In genomic region chr4:119025916-119026661, GRCh38 we compare ENCODE assay signal across 10 cellular contexts.
DNase-seq lines count a peak whose midpoint lies in the region; ATAC-seq and TF ChIP-seq lines count a peak whose summit lies in the region.
"Had no signal": no experiment of that assay in that cellular context is flagged by ENCODE, and none has a peak within 500 bp of the region (broad histone marks: within the 10 kb centered on the region; RNA-seq: fewer than 3 reads in every experiment).

No MANE protein-coding gene starts in this region.

- no peaks in the 10 kb centered on the region for H3K79me2 ChIP-seq in H9 (ENCODE audit: insufficient read depth, low read length)

- no peak overlapping the region for H2AFZ ChIP-seq in H9 (ENCODE audit: low read length)

- H3K27me3 Mint-ChIP-seq in Calu3 (ENCODE audit: unreplicated experiment) (no peaks in the 10 kb centered on the region), H9 (ENCODE audit: low read depth) (no peaks in the 10 kb centered on the region)

- CTCF ChIA-PET in Calu3 (lab: Charles Lee), result interaction anchor here (1.0 to 1.1 kb wide), 2 partner anchors 15 to 61 kb away, joined by 3 to 5 read pairs; no protein-coding TSS in a partner anchor

- no peak overlapping the region for H4K5ac ChIP-seq in H9 (ENCODE audit: insufficient read length, low read depth, low read length)

- H3K18ac ChIP-seq in H9 (ENCODE audit: insufficient read length, low read depth, low read length), result no peak overlapping the region

- H3K4me1 Mint-ChIP-seq in Calu3 (ENCODE audit: low read depth, unreplicated experiment), result no peaks in the 10 kb centered on the region
- peaks cover 24 to 33% of the 10 kb centered on the region in 2 experiments for H3K4me1 Mint-ChIP-seq in H9
- H3K4me1 Mint-ChIP-seq: activated CD4-positive, alpha-beta T cell treated with anti-CD3 and anti-CD28 coated beads, Interleukin-2, amount 10 ng/mL, durations not matched to agents 24 days and 14 days had no signal

- no peak overlapping the region for H3T11ph ChIP-seq in H9 (ENCODE audit: low read length)

- H2BK120ac ChIP-seq in H9 (ENCODE audit: low read depth, low read length, poor library complexity, severe bottlenecking), result no peak overlapping the region

- no peaks in the 10 kb centered on the region for H3K79me1 ChIP-seq in H9 (ENCODE audit: insufficient read depth, low read depth, low read length, poor library complexity, severe bottlenecking)

- H3K9me3 Mint-ChIP-seq in Calu3 (ENCODE audit: low read depth, unreplicated experiment), result no peaks in the 10 kb centered on the region
- H3K9me3 Mint-ChIP-seq in H9, result no peaks in the 10 kb centered on the region
- H3K9me3 Mint-ChIP-seq: activated CD4-positive, alpha-beta T cell treated with anti-CD3 and anti-CD28 coated beads, Interleukin-2, amount 10 ng/mL, durations not matched to agents 24 days and 14 days; memory B cell had no signal

- H3K14ac ChIP-seq in H9 (ENCODE audit: insufficient read depth, low read length), result no peak overlapping the region

- H3K4me1 ChIP-seq in SJSA1 (replicated peaks), result peaks cover 14% of the 10 kb centered on the region
- no peaks in the 10 kb centered on the region for H3K4me1 ChIP-seq in prostate gland (replicated peaks)
- no peaks in the 10 kb centered on the region for H3K4me1 ChIP-seq in H9 (ENCODE audit: insufficient read depth, low read length)

- H3K4ac ChIP-seq in H9 (ENCODE audit: low read depth, low read length), result no peak overlapping the region

- no peak overlapping the region for H4K8ac ChIP-seq in H9 (replicated peaks; ENCODE audit: insufficient read length, low read depth, low read length)

- TF ChIP-seq CTCF in Calu3 (IDR thresholded peaks at IDR 0.05; ENCODE audit: unreplicated experiment) (no peak), foreskin fibroblast (IDR thresholded peaks at IDR 0.05; ENCODE audit: low read depth, low read length) (no peak), prostate gland (IDR thresholded peaks at IDR 0.05) (no peak), H9 (conservative IDR thresholded peaks at IDR 0.05) (no peak)

- intact Hi-C loops in Calu3 (cut with micrococcal nuclease; ENCODE audit: unreplicated experiment) (no loop called here), prostate gland (cut with DNase I) (loop anchor here (5.0 kb wide), 1 partner anchor 34 kb away; no protein-coding TSS in a partner anchor)

- TF ChIP-seq POLR2A in prostate gland (IDR thresholded peaks at IDR 0.05), result no peak

- H3K4me2 ChIP-seq in H9 (ENCODE audit: insufficient read depth, insufficient read length, low read length), result no peak overlapping the region

- H3K27ac Mint-ChIP-seq in Calu3 (ENCODE audit: unreplicated experiment) (peak overlapping the region; percentile 39), H9 (peak overlapping the region in 1 of 3 experiments; percentile 1; a peak in 1 of 7 replicates)
- H3K27ac Mint-ChIP-seq: activated CD4-positive, alpha-beta T cell treated with anti-CD3 and anti-CD28 coated beads, Interleukin-2, amount 10 ng/mL, durations not matched to agents 24 days and 14 days; memory B cell had no signal

- H3K9me3 ChIP-seq in SJSA1 (replicated peaks) (no peaks in the 10 kb centered on the region), prostate gland (no peaks in the 10 kb centered on the region), H9 (ENCODE audit: control insufficient read depth, low read depth, low read length) (no peaks in the 10 kb centered on the region)

- H3K27ac ChIP-seq in SJSA1 (peak overlapping the region; percentile 75), prostate gland (peak overlapping the region; percentile 78 to 79), H9 (ENCODE audit: insufficient read length, low read depth, low read length) (no peak overlapping the region)

- no peaks in the 10 kb centered on the region for H3K23me2 ChIP-seq in H9 (ENCODE audit: insufficient read length, low read depth, low read length, poor library complexity, severe bottlenecking)

- TSS peak; percentile 75 for BruUV-seq in Calu3 (replicated peaks; lab: Mats Ljungman, UMichigan)

- H3K27me3 ChIP-seq in SJSA1 (replicated peaks) (no peaks in the 10 kb centered on the region), prostate gland (replicated peaks; ENCODE audit: insufficient read depth) (no peaks in the 10 kb centered on the region), H9 (ENCODE audit: insufficient read depth, low read length) (no peaks in the 10 kb centered on the region)

- H2BK12ac ChIP-seq in H9 (ENCODE audit: insufficient read length, low read depth, low read length), result no peak overlapping the region

- H3K56ac ChIP-seq in H9 (ENCODE audit: insufficient read length, low read depth, low read length), result no peak overlapping the region

- H3K4me3 Mint-ChIP-seq in Calu3 (ENCODE audit: low read depth, unreplicated experiment) (no peak overlapping the region), H9 (no peak overlapping the region)
- H3K4me3 Mint-ChIP-seq: activated CD4-positive, alpha-beta T cell treated with anti-CD3 and anti-CD28 coated beads, Interleukin-2, amount 10 ng/mL, durations not matched to agents 24 days and 14 days; memory B cell had no signal

- no peak overlapping the region for H4K91ac ChIP-seq in H9 (ENCODE audit: insufficient read length, low read depth, low read length)

- H2AK5ac ChIP-seq in H9 (ENCODE audit: insufficient read length, low read length), result no peak overlapping the region

- H4K20me1 ChIP-seq in H9 (ENCODE audit: control insufficient read depth, insufficient read depth, insufficient read length), result no peaks in the 10 kb centered on the region

- whole genome bisulfite sequencing in prostate gland, result 23% methylated on average over 4 of the region's 4 CpGs
- no CpG with 5 or more reads among the region's 4 CpGs for WGBS in H9 (ENCODE audit: extremely low coverage, insufficient read length, low lambda C conversion rate)

- H3K23ac ChIP-seq in H9 (ENCODE audit: insufficient read length, low read depth, low read length), result no peak overlapping the region

- DNase-seq in Calu3, result peak; percentile 11
- no peak for DNase-seq in SJSA1 (ENCODE audit: low read depth in 1 of 2, low spot score in 2 of 2)
- peak; percentile 84 to 93 for DNase-seq in foreskin fibroblast
- DNase-seq in prostate gland (ENCODE audit: low spot score), result peak; percentile 50
- no peak for DNase-seq in NCI-H1694 (lab: John Stamatoyannopoulos, UW)
- no peak for DNase-seq in H9
- DNase-seq: activated CD4-positive, alpha-beta T cell treated with anti-CD3 and anti-CD28 coated beads, Interleukin-2, amount 10 ng/mL, durations not matched to agents 24 days and 14 days had no signal

- no peak overlapping the region for H2BK5ac ChIP-seq in H9 (ENCODE audit: insufficient read length, low read length)

- H3K4me3 ChIP-seq in SJSA1 (no peak overlapping the region), foreskin fibroblast (ENCODE audit: low read depth in 1 of 2, low read length in 2 of 2) (no peak overlapping the region), prostate gland (no peak overlapping the region)

- ATAC-seq in HG02884 (IDR thresholded peaks at IDR 0.05; ENCODE audit: unreplicated experiment) (no peak), GM18511 (IDR thresholded peaks at IDR 0.05; ENCODE audit: unreplicated experiment) (no peak)

- no peak overlapping the region for H3K9ac ChIP-seq in H9 (ENCODE audit: extremely low read depth, insufficient read length, low read length)

- H3K36me3 Mint-ChIP-seq in Calu3 (ENCODE audit: insufficient read depth, unreplicated experiment) (no peaks in the 10 kb centered on the region), H9 (ENCODE audit: insufficient read depth in 1 of 3, low read depth in 3 of 3) (peaks cover 5 to 13% (median 8%) of the 10 kb centered on the region in 3 experiments; a peak in 5 of 7 replicates)
- H3K36me3 Mint-ChIP-seq: memory B cell had no signal

- H3K36me3 ChIP-seq in SJSA1 (no peaks in the 10 kb centered on the region), prostate gland (peaks cover 0 to 9% of the 10 kb centered on the region in 2 donors)

- no peak overlapping the region for H2BK15ac ChIP-seq in H9 (ENCODE audit: low read depth, low read length)

- H2BK20ac ChIP-seq in H9 (ENCODE audit: low read depth, low read length, poor library complexity, severe bottlenecking), result no peak overlapping the region

Comparison
In these comparisons a context has a peak if more than half of its experiments do, and no peak if none do; other contexts are left out.
1. DNase-seq: peak in Calu3 (single experiment), foreskin fibroblast (2 of 2) and prostate gland (single experiment); none in SJSA1 (0 of 2), NCI-H1694 (single experiment) and H9 (single experiment).